Comparison of ENCODE assay signal across 11 cellular contexts in genomic region chr3:47664519-47664918, GRCh38.
A peak's percentile ranks its signal among the peaks of the same experiment; 100 is the strongest.
DNase-seq lines count a peak whose midpoint lies in the region; ATAC-seq, FAIRE-seq and TF ChIP-seq lines count a peak whose summit lies in the region.
"Had no signal": no experiment of that assay in that cellular context is flagged by ENCODE, and none has a peak within 500 bp of the region (broad histone marks: within the 10 kb centered on the region; RNA-seq: fewer than 3 reads in every experiment).

No MANE protein-coding gene starts in this region.

- H3K4ac ChIP-seq in H1 (replicated peaks; ENCODE audit: insufficient read length, low read depth, low read length), result no peak overlapping the region

- no peak for ATAC-seq in GM18909 (IDR thresholded peaks at IDR 0.05; ENCODE audit: poor library complexity, unreplicated experiment)

- H2BK15ac ChIP-seq in H1 (ENCODE audit: low read length), result no peak overlapping the region

- no peak overlapping the region for H2BK12ac ChIP-seq in H1 (ENCODE audit: low read depth, low read length)

- H3K79me2 ChIP-seq in H1 (ENCODE audit: control insufficient read depth in 1 of 2, insufficient read depth in 2 of 2, low read length in 2 of 2) (peaks cover 0 to 17% of the 10 kb centered on the region in 2 experiments; a peak in 2 of 4 replicates), smooth muscle cell (ENCODE audit: low read depth) (peaks cover 7% of the 10 kb centered on the region)

- no peaks in the 10 kb centered on the region for H3K23me2 ChIP-seq in H1 (ENCODE audit: low read depth, low read length)

- H3K9me3 ChIP-seq in H1 (ENCODE audit: insufficient read depth in 2 of 2, low read depth in 1 of 2, low read length in 1 of 2), result no peaks in the 10 kb centered on the region
- H3K9me3 ChIP-seq in smooth muscle cell (replicated peaks; ENCODE audit: low read depth), result no peaks in the 10 kb centered on the region

- peak; percentile 32 for DNase-seq in NCI-H82 (lab: John Stamatoyannopoulos, UW)
- no peak for DNase-seq in NCI-H82 treated with DMSO at 0.1 percent for 48 hours (lab: John Stamatoyannopoulos, UW; ENCODE audit: unreplicated experiment)
- DNase-seq in NAMALWA (ENCODE audit: low spot score), result peak; percentile 59
- no peak for DNase-seq in H1 (ENCODE audit: low read depth in 1 of 2, low spot score in 2 of 2)
- no peak for DNase-seq in smooth muscle cell (lab: John Stamatoyannopoulos, UW; ENCODE audit: unreplicated experiment)
- DNase-seq in SHP77 treated with DMSO at 0.1 percent for 48 hours (lab: John Stamatoyannopoulos, UW), result no peak
- no peak for DNase-seq in activated CD4-positive, CD25-positive, alpha-beta regulatory T cell treated with anti-CD3 and anti-CD28 coated beads, Interleukin-2, amount 50 U/mL, for 72 hours
- DNase-seq: NCI-H187 had no signal

- H3K4me3 ChIP-seq in H1 (ENCODE audit: extremely low read depth in 1 of 4, insufficient read depth in 2 of 4, low read depth in 3 of 4, low read length in 4 of 4) (no peak overlapping the region), smooth muscle cell (no peak overlapping the region)
- H3K4me3 ChIP-seq: BLaER1, coronary artery had no signal

- no peak overlapping the region for H4K91ac ChIP-seq in H1 (replicated peaks; ENCODE audit: insufficient read length, low read length)

- H4K5ac ChIP-seq in H1 (ENCODE audit: insufficient read length, low read depth, low read length), result no peak overlapping the region

- H3K4me2 ChIP-seq in H1 (ENCODE audit: insufficient read depth in 1 of 2, low read depth in 2 of 2, low read length in 2 of 2) (no peak overlapping the region), smooth muscle cell (no peak overlapping the region)
- H3K4me2 ChIP-seq: BLaER1 had no signal

- H2AK5ac ChIP-seq in H1 (ENCODE audit: low read depth, low read length), result no peak overlapping the region

- peaks cover 2% of the 10 kb centered on the region; the same call in 1 of the 2 replicates for H3K79me1 ChIP-seq in H1 (ENCODE audit: low read depth, low read length)

- no peak overlapping the region for H3K23ac ChIP-seq in H1 (ENCODE audit: insufficient read length)

- no peaks in the 10 kb centered on the region for H3K27me3 ChIP-seq in H1 (replicated peaks in 1 of 4; ENCODE audit: control insufficient read depth in 3 of 4, extremely low read depth in 1 of 4, insufficient read depth in 3 of 4, low read length in 3 of 4)
- H3K27me3 ChIP-seq in smooth muscle cell (ENCODE audit: low read depth), result no peaks in the 10 kb centered on the region
- H3K27me3 ChIP-seq: BLaER1 had no signal

- no peak overlapping the region for H3K9ac ChIP-seq in H1 (replicated peaks in 1 of 4; ENCODE audit: extremely low read depth in 1 of 4, low read depth in 3 of 4, low read length in 3 of 4)
- H3K9ac ChIP-seq in smooth muscle cell (ENCODE audit: low read depth), result no peak overlapping the region
- H3K9ac ChIP-seq: BLaER1 had no signal

- no peak overlapping the region for H3K27ac ChIP-seq in H1 (ENCODE audit: low read depth, low read length)
- no peak overlapping the region for H3K27ac ChIP-seq in smooth muscle cell (ENCODE audit: low read depth)
- H3K27ac ChIP-seq: coronary artery had no signal

- no peak for TF ChIP-seq POLR2A in H1 (IDR thresholded peaks at IDR 0.05; ENCODE audit: control extremely low read depth in 1 of 2, low read depth in 2 of 2, low read length in 2 of 2)

- H2BK20ac ChIP-seq in H1 (ENCODE audit: low read length), result no peak overlapping the region

- no peak overlapping the region for H3K56ac ChIP-seq in H1 (replicated peaks; ENCODE audit: insufficient read length, low read depth, low read length)

- H4K20me1 ChIP-seq in H1 (replicated peaks in 1 of 2; ENCODE audit: control insufficient read depth in 1 of 2, insufficient read depth in 2 of 2, low read length in 2 of 2), result peaks cover 0 to 2% of the 10 kb centered on the region in 2 experiments
- peaks cover 4% of the 10 kb centered on the region for H4K20me1 ChIP-seq in smooth muscle cell (ENCODE audit: low read depth)

- TF ChIP-seq EP300 in H1 (IDR thresholded peaks at IDR 0.05; ENCODE audit: borderline replicate concordance in 1 of 2, low read depth in 2 of 2, low read length in 2 of 2), result no peak

- no peak overlapping the region for H3K14ac ChIP-seq in H1 (ENCODE audit: insufficient read length)

- TF ChIP-seq CTCF in H1 (IDR thresholded peaks at IDR 0.05; ENCODE audit: control extremely low read depth in 1 of 3, insufficient read depth in 1 of 3, low read depth in 1 of 3, low read length in 3 of 3), result peak in 2 of 3 experiments; percentile 27 to 54; a peak in 3 of 4 replicates
- peak; percentile 23 for TF ChIP-seq CTCF in smooth muscle cell (IDR thresholded peaks at IDR 0.05; ENCODE audit: borderline replicate concordance, insufficient read depth, poor library complexity, severe bottlenecking)

- H2AFZ ChIP-seq in H1 (ENCODE audit: low read length) (no peak overlapping the region), smooth muscle cell (ENCODE audit: low read depth) (no peak overlapping the region)

- no peak for FAIRE-seq in H1 (lab: Jason Lieb, UNC)

- no peak overlapping the region for H2BK5ac ChIP-seq in H1 (ENCODE audit: low read depth, low read length)

- peaks cover 3% of the 10 kb centered on the region for H3F3A ChIP-seq in smooth muscle cell (ENCODE audit: low read depth)

- CTCF ChIA-PET in H1 (lab: Charles Lee; ENCODE audit: partially characterized antibody), result interaction anchor here (0.6 to 1.6 kb wide), 3 partner anchors 13 to 51 kb away, joined by 3 to 5 read pairs (median 4); no protein-coding TSS in a partner anchor

- no peaks in the 10 kb centered on the region for H3K4me1 ChIP-seq in H1 (replicated peaks in 1 of 4; ENCODE audit: control insufficient read depth in 3 of 4, insufficient read depth in 4 of 4, low read length in 3 of 4)
- H3K4me1 ChIP-seq in smooth muscle cell (ENCODE audit: low read depth), result no peaks in the 10 kb centered on the region

- peak; percentile 6 to 21; a peak in 1 of 4 replicates for TF ChIP-seq RAD21 in H1 (IDR thresholded peaks at IDR 0.05 in 1 of 2, conservative IDR thresholded peaks at IDR 0.05 in 1 of 2; ENCODE audit: low read depth in 2 of 2, low read length in 2 of 2)

- POLR2A ChIA-PET in H1 (lab: Charles Lee; ENCODE audit: partially characterized antibody), result no interaction called here

- no peak overlapping the region for H3K18ac ChIP-seq in H1 (ENCODE audit: extremely low read depth, low read length)

- WGBS in H1 (ENCODE audit: extremely low coverage in 1 of 2, insufficient coverage in 1 of 2, insufficient read length in 1 of 2, insufficient replicate concordance in 2 of 2, low coverage in 1 of 2, low lambda C conversion rate in 2 of 2, missing lambda C conversion rate in 1 of 2), 2 experiments, result 88% methylated on average over 2 of the region's 2 CpGs; no CpG with 5 or more reads in 1 of the 2 experiments
- 63% methylated on average over 2 of the region's 2 CpGs for WGBS in smooth muscle cell (ENCODE audit: low lambda C conversion rate)

- H4K8ac ChIP-seq in H1 (ENCODE audit: extremely low read depth, insufficient read depth, low read length), result no peak overlapping the region

- H2BK120ac ChIP-seq in H1 (replicated peaks; ENCODE audit: low read depth, low read length), result no peak overlapping the region

- H3K36me3 ChIP-seq in H1 (ENCODE audit: control insufficient read depth in 2 of 4, insufficient read depth in 4 of 4, low read length in 3 of 4) (peaks cover 16 to 74% (median 35%) of the 10 kb centered on the region in 4 experiments), smooth muscle cell (ENCODE audit: low read depth) (peaks cover 5% of the 10 kb centered on the region)

TF ChIP-seq in H1, 55 proteins besides CTCF, POLR2A, EP300 and RAD21:
- TF ChIP-seq JUN (IDR thresholded peaks at IDR 0.05; ENCODE audit: low read depth, low read length) (no peak), YY1 (IDR thresholded peaks at IDR 0.05; ENCODE audit: low read depth, low read length) (no peak), PHF8 (conservative IDR thresholded peaks at IDR 0.05; ENCODE audit: low read depth, low read length) (no peak), BRCA1 (IDR thresholded peaks at IDR 0.05; ENCODE audit: low read depth, low read length) (no peak)
- TF ChIP-seq, protein P1, sequence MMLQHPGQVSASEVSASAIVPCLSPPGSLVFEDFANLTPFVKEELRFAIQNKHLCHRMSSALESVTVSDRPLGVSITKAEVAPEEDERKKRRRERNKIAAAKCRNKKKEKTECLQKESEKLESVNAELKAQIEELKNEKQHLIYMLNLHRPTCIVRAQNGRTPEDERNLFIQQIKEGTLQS (IDR thresholded peaks at IDR 0.05; ENCODE audit: insufficient read depth, low read depth, low read length), result no peak

Comparison
In these comparisons a context has a peak if more than half of its experiments do, and no peak if none do; other contexts are left out.
1. DNase-seq: peak in NCI-H82 (single experiment) and NAMALWA (single experiment); none in NCI-H82 treated with DMSO at 0.1 percent for 48 hours (single experiment), H1 (0 of 2), smooth muscle cell (single experiment), SHP77 treated with DMSO at 0.1 percent for 48 hours (single experiment) and activated CD4-positive, CD25-positive, alpha-beta regulatory T cell treated with anti-CD3 and anti-CD28 coated beads, Interleukin-2, amount 50 U/mL, for 72 hours (single experiment).